ENCODE assay signal across 1 cellular context in genomic region chr19:8050274-8051096, GRCh38.
TF ChIP-seq lines count a peak whose summit lies in the region.

No MANE protein-coding gene starts in this region.

TF ChIP-seq in K562, 482 proteins besides CTCF, POLR2A, EP300 and RAD21 (continued from another document and continues in another):
- peak; percentile 80; the same call in 1 of the 2 replicates for TF ChIP-seq TARDBP (IDR thresholded peaks at IDR 0.05)
- 0 out of 2 replicates have a peak, but pooled peaks have one; percentile 31 for TF ChIP-seq MBD2 (IDR thresholded peaks at IDR 0.05; ENCODE audit: borderline replicate concordance, low read depth)
- no peak for TF ChIP-seq ID3 (CRISPR knock-in tag; IDR thresholded peaks at IDR 0.05)
- 0 out of 2 replicates have a peak, but pooled peaks have one; percentile 53 for TF ChIP-seq ID3 (tag; IDR thresholded peaks at IDR 0.05)
- peak; percentile 56 to 68 for TF ChIP-seq MAZ (CRISPR knock-in tag; conservative IDR thresholded peaks at IDR 0.05 in 1 of 2, IDR thresholded peaks at IDR 0.05 in 1 of 2)
- TF ChIP-seq SP1 (CRISPR knock-in tag; IDR thresholded peaks at IDR 0.05): peak; percentile 92
- TF ChIP-seq DACH1 (IDR thresholded peaks at IDR 0.05; ENCODE audit: partially characterized antibody): no peak
- TF ChIP-seq MYC (IDR thresholded peaks at IDR 0.05; ENCODE audit: low read depth, low read length): peak; percentile 96
- 0 out of 2 replicates have a peak, but pooled peaks have one; percentile 33 for TF ChIP-seq MYC (CRISPR knock-in tag; IDR thresholded peaks at IDR 0.05; ENCODE audit: borderline replicate concordance, low read depth)
- peak; percentile 69 for TF ChIP-seq NFIC (IDR thresholded peaks at IDR 0.05)
- TF ChIP-seq TSHZ1 (CRISPR knock-in tag; IDR thresholded peaks at IDR 0.05): no peak
- TF ChIP-seq KAT8 (IDR thresholded peaks at IDR 0.05; ENCODE audit: low read depth): no peak
- no peak for TF ChIP-seq ZNF449 (CRISPR knock-in tag; IDR thresholded peaks at IDR 0.05)
- TF ChIP-seq TFE3 (CRISPR knock-in tag; IDR thresholded peaks at IDR 0.05): no peak
- no peak for TF ChIP-seq ZNF785 (CRISPR knock-in tag; IDR thresholded peaks at IDR 0.05)
- TF ChIP-seq FOXK2 (conservative IDR thresholded peaks at IDR 0.05 in 1 of 2, IDR thresholded peaks at IDR 0.05 in 1 of 2; ENCODE audit: low read depth in 2 of 2): peak in 1 of 2 experiments; percentile 25; a peak in 1 of 4 replicates
- no peak for TF ChIP-seq ZNF174 (CRISPR knock-in tag; IDR thresholded peaks at IDR 0.05)
- peak; percentile 56; the same call in 1 of the 2 replicates for TF ChIP-seq POLR2AphosphoS5 (IDR thresholded peaks at IDR 0.05; ENCODE audit: control insufficient read depth, insufficient read depth, low read depth, low read length)
- no peak for TF ChIP-seq LEF1 (IDR thresholded peaks at IDR 0.05)
- TF ChIP-seq REST (CRISPR knock-in tag; IDR thresholded peaks at IDR 0.05; ENCODE audit: low read depth): no peak
- no peak for TF ChIP-seq WHSC1 (IDR thresholded peaks at IDR 0.05; ENCODE audit: low read length)
- TF ChIP-seq FOXP1 (CRISPR knock-in tag; IDR thresholded peaks at IDR 0.05): 0 out of 2 replicates have a peak, but pooled peaks have one; percentile 64
- no peak for TF ChIP-seq DEAF1 (CRISPR knock-in tag; IDR thresholded peaks at IDR 0.05)
- peak; percentile 52 for TF ChIP-seq MXD1 (CRISPR knock-in tag; IDR thresholded peaks at IDR 0.05; ENCODE audit: borderline replicate concordance, poor library complexity, severe bottlenecking)
- 0 out of 2 replicates have a peak, but pooled peaks have one; percentile 23 for TF ChIP-seq HMGXB4 (CRISPR knock-in tag; IDR thresholded peaks at IDR 0.05)
- TF ChIP-seq NFRKB (IDR thresholded peaks at IDR 0.05; ENCODE audit: low read depth): 0 out of 2 replicates have a peak, but pooled peaks have one; percentile 36
- TF ChIP-seq HIVEP1 (CRISPR knock-in tag; IDR thresholded peaks at IDR 0.05): no peak
- TF ChIP-seq MLX (CRISPR knock-in tag; conservative IDR thresholded peaks at IDR 0.05): no peak
- TF ChIP-seq POLR2B (IDR thresholded peaks at IDR 0.05; ENCODE audit: low read depth, partially characterized antibody): peak; percentile 84
- TF ChIP-seq THRA (IDR thresholded peaks at IDR 0.05): no peak
- peak; percentile 41; the same call in 1 of the 2 replicates for TF ChIP-seq GATAD2A (IDR thresholded peaks at IDR 0.05)
- TF ChIP-seq TCF15 (CRISPR knock-in tag; IDR thresholded peaks at IDR 0.05): no peak
- TF ChIP-seq E2F4 (CRISPR knock-in tag; IDR thresholded peaks at IDR 0.05; ENCODE audit: low read depth): 0 out of 2 replicates have a peak, but pooled peaks have one; percentile 47
- no peak for TF ChIP-seq RNF2 (IDR thresholded peaks at IDR 0.05)
- TF ChIP-seq PKNOX1 (IDR thresholded peaks at IDR 0.05): peak; percentile 98
- peak; percentile 86; the same call in 1 of the 2 replicates for TF ChIP-seq MAX (CRISPR knock-in tag; IDR thresholded peaks at IDR 0.05)
- no peak for TF ChIP-seq SIX5 (IDR thresholded peaks at IDR 0.05; ENCODE audit: borderline replicate concordance in 1 of 2, insufficient read depth in 1 of 2, low read depth in 1 of 2, low read length in 2 of 2)
- TF ChIP-seq FOSL1 (tag; conservative IDR thresholded peaks at IDR 0.05): peak; percentile 32; the same call in 1 of the 2 replicates
